8 cellular contexts compared by ENCODE assay signal in the genomic region with DNA sequence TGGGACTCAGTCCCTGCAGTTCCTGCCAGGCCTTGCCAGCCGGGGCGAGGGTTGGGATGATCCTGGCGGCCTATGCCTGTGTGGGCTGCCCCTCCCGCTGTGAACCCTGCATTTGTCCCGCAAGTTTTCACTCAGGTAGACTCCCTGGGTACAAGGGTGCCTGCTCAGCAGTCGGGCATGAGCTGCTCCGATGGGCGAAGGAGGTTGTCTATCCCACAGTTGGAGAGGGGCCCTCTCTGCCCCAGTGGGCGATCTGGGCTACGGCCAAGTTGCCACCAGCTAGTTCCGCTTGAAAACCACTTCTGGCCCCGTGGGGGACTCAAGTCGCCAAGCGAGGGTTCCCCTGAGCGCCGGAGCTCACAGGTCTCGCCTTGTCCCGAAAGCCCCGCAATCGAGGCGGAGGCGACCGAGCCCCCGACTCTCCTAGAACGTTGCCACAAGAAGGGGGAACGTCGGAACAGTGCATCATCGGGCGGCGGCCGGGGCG. TPM values are rescaled to one million over a fixed set of nuclear protein-coding genes. Genes with fewer than 3 reads are reported as not detected.
DNase-seq lines count a peak whose midpoint lies in the region; ATAC-seq and TF ChIP-seq lines count a peak whose summit lies in the region.

No MANE protein-coding gene starts in this region.

- H3K9me3 ChIP-seq in left ventricle myocardium inferior (replicated peaks) (no peaks in the 10 kb centered on the region), sigmoid colon (no peaks in the 10 kb centered on the region)

- H3K9me3 Mint-ChIP-seq in activated CD4-positive, alpha-beta memory T cell treated with anti-CD3 and anti-CD28 coated beads, Interleukin-2, amount 10 ng/mL, durations not matched to agents 7 days and 5 days: no peaks in the 10 kb centered on the region

- H3K27ac Mint-ChIP-seq in activated CD4-positive, alpha-beta memory T cell treated with anti-CD3 and anti-CD28 coated beads, Interleukin-2, amount 10 ng/mL, durations not matched to agents 7 days and 5 days: peak overlapping the region; percentile 95

- TF ChIP-seq CTCF in left ventricle myocardium inferior (IDR thresholded peaks at IDR 0.05; ENCODE audit: borderline replicate concordance) (no peak), sigmoid colon (IDR thresholded peaks at IDR 0.05) (no peak)

- H3K4me3 Mint-ChIP-seq in activated CD4-positive, alpha-beta memory T cell treated with anti-CD3 and anti-CD28 coated beads, Interleukin-2, amount 10 ng/mL, durations not matched to agents 7 days and 5 days: peak overlapping the region; percentile 97

- H3K36me3 Mint-ChIP-seq in activated CD4-positive, alpha-beta memory T cell treated with anti-CD3 and anti-CD28 coated beads, Interleukin-2, amount 10 ng/mL, durations not matched to agents 7 days and 5 days (ENCODE audit: low read depth): peaks cover 73% of the 10 kb centered on the region

- H3K27ac ChIP-seq in left ventricle myocardium inferior (replicated peaks) (peak overlapping the region; percentile 99), sigmoid colon (peak overlapping the region; percentile 95 to 100 (median 98))

- TF ChIP-seq EP300 in sigmoid colon (IDR thresholded peaks at IDR 0.05): no peak

- peaks cover 60% of the 10 kb centered on the region for H3K36me3 ChIP-seq in left ventricle myocardium inferior
- H3K36me3 ChIP-seq in sigmoid colon: peaks cover 13 to 69% (median 44%) of the 10 kb centered on the region in 4 donors

- DNase-seq in SIG-M5 treated with dmso at 0.1 percent for 504 hours (lab: John Stamatoyannopoulos, UW; ENCODE audit: unreplicated experiment): peak; percentile 64
- DNase-seq in SIG-M5 (lab: John Stamatoyannopoulos, UW): no peak
- DNase-seq in activated CD4-positive, alpha-beta memory T cell treated with anti-CD3 and anti-CD28 coated beads, Interleukin-2, amount 10 ng/mL, durations not matched to agents 7 days and 5 days: no peak
- no peak for DNase-seq in left ventricle myocardium inferior
- DNase-seq in sigmoid colon: no peak
- no peak for DNase-seq in SK-N-DZ (ENCODE audit: low spot score)
- no peak for DNase-seq in NCI-H82 (lab: John Stamatoyannopoulos, UW)

- no peaks in the 10 kb centered on the region for H3K27me3 ChIP-seq in left ventricle myocardium inferior (ENCODE audit: low read depth)
- H3K27me3 ChIP-seq in sigmoid colon: no peaks in the 10 kb centered on the region

- H3K4me3 ChIP-seq in left ventricle myocardium inferior (peak overlapping the region; percentile 100), sigmoid colon (peak overlapping the region; percentile 72 to 100 (median 96))

- peak; percentile 5 for ATAC-seq in HG02981 (IDR thresholded peaks at IDR 0.05; ENCODE audit: unreplicated experiment)

- peaks cover 47% of the 10 kb centered on the region for H3K4me1 Mint-ChIP-seq in activated CD4-positive, alpha-beta memory T cell treated with anti-CD3 and anti-CD28 coated beads, Interleukin-2, amount 10 ng/mL, durations not matched to agents 7 days and 5 days

- 2 to 4% methylated on average over 32 of the region's 32 CpGs for WGBS in sigmoid colon, 2 donors

- no peak for TF ChIP-seq POLR2A in sigmoid colon (IDR thresholded peaks at IDR 0.05)

- H3K4me1 ChIP-seq in left ventricle myocardium inferior (peaks cover 50% of the 10 kb centered on the region), sigmoid colon (peaks cover 0 to 41% (median 39%) of the 10 kb centered on the region in 4 donors)

- CTCF ChIA-PET in activated CD4-positive, alpha-beta memory T cell treated with anti-CD3 and anti-CD28 coated beads, Interleukin-2, amount 10 ng/mL, durations not matched to agents 7 days and 5 days (lab: Charles Lee): interaction anchor here (0.7 to 11.4 kb wide), 4 partner anchors 9 to 114 kb away, joined by 3 to 161 read pairs (median 4); a partner anchor contains a TSS

- intact Hi-C loops in left ventricle myocardium inferior (cut with micrococcal nuclease): no loop called here
- intact Hi-C loops in sigmoid colon (cut with DNase I): loop anchor here (10.0 kb wide), 1 partner anchor 248 kb away; no protein-coding TSS in a partner anchor

- H3K27me3 Mint-ChIP-seq in activated CD4-positive, alpha-beta memory T cell treated with anti-CD3 and anti-CD28 coated beads, Interleukin-2, amount 10 ng/mL, durations not matched to agents 7 days and 5 days: no peaks in the 10 kb centered on the region

- POLR2A ChIA-PET in activated CD4-positive, alpha-beta memory T cell treated with anti-CD3 and anti-CD28 coated beads, Interleukin-2, amount 10 ng/mL, durations not matched to agents 7 days and 5 days (lab: Charles Lee): interaction anchor here (0.7 to 11.4 kb wide), 24 partner anchors 8 to 424 kb away, joined by 3 to 312 read pairs (median 4); a partner anchor contains a TSS

RNA-seq across cellular contexts. Expression of a gene that starts 0.4 kb away (rescaled TPM):
- 1,000 to 10,000 TPM; 1,228 to 1,253 TPM for total RNA-seq in activated CD4-positive, alpha-beta memory T cell treated with anti-CD3 and anti-CD28 coated beads, Interleukin-2, amount 10 ng/mL, durations not matched to agents 7 days and 5 days
- total RNA-seq in left ventricle myocardium inferior (753 TPM), sigmoid colon (100 to 1,000 TPM; 194 to 345 (median 299) TPM)
- 100 to 1,000 TPM; 808 to 994 (median 968) TPM for polyA plus RNA-seq in sigmoid colon
- polyA plus RNA-seq in SK-N-DZ (2014; cell fraction: cytosol; rRNA removed): 2,395 and 2,806 TPM in 2 replicates
- 1,106 and 1,586 TPM in 2 replicates for polyA plus RNA-seq in SK-N-DZ (2014; cell fraction: nucleus; rRNA removed)

RNA-seq across cellular contexts. Expression of a gene that starts 6.1 kb away (rescaled TPM):
- total RNA-seq in activated CD4-positive, alpha-beta memory T cell treated with anti-CD3 and anti-CD28 coated beads, Interleukin-2, amount 10 ng/mL, durations not matched to agents 7 days and 5 days: 10 to 100 TPM; 11.1 to 11.2 TPM
- total RNA-seq in left ventricle myocardium inferior (3.2 TPM), sigmoid colon (10 to 100 TPM in 1 of 4 donors, 1 to 10 TPM in 3; 4.6 to 10.5 (median 8.2) TPM)
- 10 to 100 TPM; 13.4 to 17.4 (median 13.5) TPM for polyA plus RNA-seq in sigmoid colon
- polyA plus RNA-seq in SK-N-DZ (2014; cell fraction: cytosol; rRNA removed): 7.3 and 11.0 TPM in 2 replicates
- polyA plus RNA-seq in SK-N-DZ (2014; cell fraction: nucleus; rRNA removed): 6.0 and 9.9 TPM in 2 replicates

RNA-seq across cellular contexts. Expression of a gene that starts 15.0 kb away (rescaled TPM):
- 100 to 1,000 TPM in 1 of 2 experiments, 10 to 100 TPM in 1; 91.4 to 109 TPM for total RNA-seq in activated CD4-positive, alpha-beta memory T cell treated with anti-CD3 and anti-CD28 coated beads, Interleukin-2, amount 10 ng/mL, durations not matched to agents 7 days and 5 days
- 73.6 TPM for total RNA-seq in left ventricle myocardium inferior
- 10 to 100 TPM; 37.1 to 44.7 (median 41.5) TPM for total RNA-seq in sigmoid colon
- polyA plus RNA-seq in sigmoid colon: 10 to 100 TPM; 25.4 to 51.5 (median 26.4) TPM
- 126 and 127 TPM in 2 replicates for polyA plus RNA-seq in SK-N-DZ (2014; cell fraction: cytosol; rRNA removed)
- 193 and 196 TPM in 2 replicates for polyA plus RNA-seq in SK-N-DZ (2014; cell fraction: nucleus; rRNA removed)

RNA-seq across cellular contexts. Expression of a gene that starts 15.9 kb away (rescaled TPM):
- 100 to 1,000 TPM in 1 of 2 experiments, 10 to 100 TPM in 1; 96.5 to 101 TPM for total RNA-seq in activated CD4-positive, alpha-beta memory T cell treated with anti-CD3 and anti-CD28 coated beads, Interleukin-2, amount 10 ng/mL, durations not matched to agents 7 days and 5 days
- 0.55 TPM for total RNA-seq in left ventricle myocardium inferior
- 1 to 10 TPM in 1 of 4 donors, under 1 TPM in 3; 0.33 to 2.8 (median 0.45) TPM for total RNA-seq in sigmoid colon
- 10 to 100 TPM in 1 of 3 donors, 1 to 10 TPM in 2; 4.8 to 31.2 (median 8.6) TPM for polyA plus RNA-seq in sigmoid colon
- polyA plus RNA-seq in SK-N-DZ (2014; cell fraction: cytosol; rRNA removed): 72.9 and 97.2 TPM in 2 replicates
- 191 and 199 TPM in 2 replicates for polyA plus RNA-seq in SK-N-DZ (2014; cell fraction: nucleus; rRNA removed)

RNA-seq across cellular contexts. Expression of a gene that starts 26.2 kb away (rescaled TPM):
- total RNA-seq in activated CD4-positive, alpha-beta memory T cell treated with anti-CD3 and anti-CD28 coated beads, Interleukin-2, amount 10 ng/mL, durations not matched to agents 7 days and 5 days: not detected
- total RNA-seq in left ventricle myocardium inferior (7.5 TPM), sigmoid colon (1 to 10 TPM in 3 of 4 donors, under 1 TPM in 1; 0.36 to 8.9 (median 2.2) TPM)
- polyA plus RNA-seq in sigmoid colon: 1 to 10 TPM in 2 of 3 donors, under 1 TPM in 1; 0.46 to 1.2 (median 1.1) TPM
- polyA plus RNA-seq in SK-N-DZ (2014; cell fraction: cytosol; rRNA removed): 8.4 and 16.4 TPM in 2 replicates
- polyA plus RNA-seq in SK-N-DZ (2014; cell fraction: nucleus; rRNA removed): 110 and 150 TPM in 2 replicates
